Comparison of ENCODE assay signal across 2 cellular contexts in genomic region chr5:81994679-81995078, GRCh38.
TF ChIP-seq lines count a peak whose summit lies in the region.

No MANE protein-coding gene starts in this region.

TF ChIP-seq in A549, 52 proteins besides CTCF, POLR2A, EP300 and RAD21:
- no peak for TF ChIP-seq CBX8 (IDR thresholded peaks at IDR 0.05)
- no peak for TF ChIP-seq FOSL2 (IDR thresholded peaks at IDR 0.05)
- TF ChIP-seq FOSL2 (CRISPR knock-in tag; IDR thresholded peaks at IDR 0.05) = 0 out of 2 replicates have a peak, but pooled peaks have one; percentile 12

TF ChIP-seq in IMR-90, 13 proteins besides CTCF, POLR2A, EP300 and RAD21:
- TF ChIP-seq MXI1 (IDR thresholded peaks at IDR 0.05; ENCODE audit: borderline replicate concordance, low read depth, low read length) (no peak), CHD1 (IDR thresholded peaks at IDR 0.05; ENCODE audit: low read depth, low read length) (no peak), USF2 (IDR thresholded peaks at IDR 0.05; ENCODE audit: low read depth, low read length) (no peak), RCOR1 (IDR thresholded peaks at IDR 0.05; ENCODE audit: insufficient replicate concordance, low read length) (no peak), MAZ (IDR thresholded peaks at IDR 0.05; ENCODE audit: borderline replicate concordance, low read depth, low read length) (no peak)
TF ChIP-seq in IMR-90: peak in this region for 0.
